In the genomic region with DNA sequence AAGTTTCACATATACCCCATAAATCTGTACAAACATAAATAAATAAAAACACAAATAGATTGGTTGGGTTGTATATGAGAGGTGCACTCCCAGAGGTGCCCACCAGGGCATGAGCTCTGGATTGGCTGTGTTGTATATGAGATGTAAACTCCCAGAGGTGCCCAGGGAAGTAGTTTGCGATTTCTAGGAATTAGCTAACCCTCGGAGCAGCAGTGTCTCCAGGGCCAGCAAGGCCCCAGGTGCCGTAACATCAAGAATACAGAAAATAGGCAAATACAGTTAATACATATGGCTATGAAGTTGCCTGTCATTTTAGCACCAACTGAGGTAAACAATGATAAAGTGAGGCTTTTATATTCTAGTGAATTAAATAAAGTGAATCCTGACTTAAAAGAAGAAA, we compare ENCODE assay signal across 9 cellular contexts. TPM values are rescaled to one million over a fixed set of nuclear protein-coding genes. Genes with fewer than 3 reads are reported as not detected.
A peak's percentile ranks its signal among the peaks of the same experiment; 100 is the strongest.
DNase-seq lines count a peak whose midpoint lies in the region; ATAC-seq and TF ChIP-seq lines count a peak whose summit lies in the region.
"Had no signal": no experiment of that assay in that cellular context is flagged by ENCODE, and none has a peak within 500 bp of the region (broad histone marks: within the 10 kb centered on the region; RNA-seq: fewer than 3 reads in every experiment).

No MANE protein-coding gene starts in this region.

- H3K27ac ChIP-seq in HL-60 (replicated peaks) (no peak overlapping the region), adrenal gland (no peak overlapping the region)
- H3K27ac ChIP-seq: BLaER1 treated with 17β-estradiol and CSF1 and Interleukin-3, amounts not matched to agents 10 nM and 100 nM had no signal

- peaks cover 4 to 9% of the 10 kb centered on the region in 2 donors for H3K4me1 ChIP-seq in adrenal gland (replicated peaks in 1 of 2)

- H3K27ac Mint-ChIP-seq in nephron progenitor cell = no peak overlapping the region

- H3K27me3 ChIP-seq in HL-60 (ENCODE audit: insufficient read depth, poor library complexity, severe bottlenecking) (no peaks in the 10 kb centered on the region), adrenal gland (no peaks in the 10 kb centered on the region)
- H3K27me3 ChIP-seq: BLaER1 treated with 17β-estradiol and CSF1 and Interleukin-3, amounts not matched to agents 10 nM and 100 nM had no signal

- 67 to 75% (median 71%) methylated on average over 3 of the region's 3 CpGs for WGBS in adrenal gland, 4 donors

- TF ChIP-seq CTCF in HL-60 (IDR thresholded peaks at IDR 0.05; ENCODE audit: insufficient read depth, low read length) (peak; percentile 53), adrenal gland (IDR thresholded peaks at IDR 0.05) (peak in 5 of 6 experiments; percentile 11 to 42 (median 27)), nephron progenitor cell (IDR thresholded peaks at IDR 0.05) (peak; percentile 44)

- H3K27me3 Mint-ChIP-seq in nephron progenitor cell (ENCODE audit: low read depth, poor library complexity) = peaks cover 79% of the 10 kb centered on the region

- H3K4me1 Mint-ChIP-seq in nephron progenitor cell = peaks cover 17% of the 10 kb centered on the region

- H3K36me3 Mint-ChIP-seq in nephron progenitor cell (ENCODE audit: low read depth) = no peaks in the 10 kb centered on the region

- intact Hi-C loops in adrenal gland (cut with DNase I) = no loop called here

- no peaks in the 10 kb centered on the region for H3K9me3 Mint-ChIP-seq in nephron progenitor cell

- no peak overlapping the region for H3K4me3 ChIP-seq in HL-60 (replicated peaks; ENCODE audit: insufficient read depth, low read length)
- no peak overlapping the region for H3K4me3 ChIP-seq in adrenal gland
- H3K4me3 ChIP-seq: BLaER1 treated with 17β-estradiol and CSF1 and Interleukin-3, amounts not matched to agents 10 nM and 100 nM had no signal

- H3K4me3 Mint-ChIP-seq in nephron progenitor cell = no peak overlapping the region

- H3K36me3 ChIP-seq in adrenal gland (replicated peaks in 1 of 2) = no peaks in the 10 kb centered on the region
- H3K36me3 ChIP-seq: BLaER1 treated with 17β-estradiol and CSF1 and Interleukin-3, amounts not matched to agents 10 nM and 100 nM had no signal

- no peak for TF ChIP-seq POLR2A in adrenal gland (IDR thresholded peaks at IDR 0.05)

- H3K9me3 ChIP-seq in adrenal gland (replicated peaks in 1 of 3) = no peaks in the 10 kb centered on the region
- H3K9me3 ChIP-seq: BLaER1 treated with 17β-estradiol and CSF1 and Interleukin-3, amounts not matched to agents 10 nM and 100 nM had no signal

- no peak for ATAC-seq in GM19328 (IDR thresholded peaks at IDR 0.05; ENCODE audit: unreplicated experiment)
- ATAC-seq in GM19351 (IDR thresholded peaks at IDR 0.05; ENCODE audit: unreplicated experiment) = no peak

- peak; percentile 29 for DNase-seq in NCI-H146 (lab: John Stamatoyannopoulos, UW)
- DNase-seq in NCI-H146 treated with DMSO at 0.1 percent for 48 hours (lab: John Stamatoyannopoulos, UW; ENCODE audit: unreplicated experiment) = no peak
- DNase-seq in HL-60 (ENCODE audit: low read depth in 1 of 2, low spot score in 1 of 2) = peak in 1 of 2 experiments; percentile 26
- no peak for DNase-seq in adrenal gland
- DNase-seq in nephron progenitor cell = peak; percentile 32
- no peak for DNase-seq in NCI-H1048 (lab: John Stamatoyannopoulos, UW)

RNA-seq across cellular contexts. Expression of gene GINM1, which starts 5.4 kb away (rescaled TPM):
- total RNA-seq in adrenal gland = 10 to 100 TPM; 53.3 to 74.4 (median 57.8) TPM
- polyA plus RNA-seq in adrenal gland = 10 to 100 TPM; 21.0 to 69.6 (median 33.0) TPM

RNA-seq across cellular contexts. Expression of gene PPIL4, which starts 14.9 kb away (rescaled TPM):
- total RNA-seq in adrenal gland = 10 to 100 TPM; 17.8 to 56.9 (median 25.8) TPM
- polyA plus RNA-seq in adrenal gland = 10 to 100 TPM; 15.1 to 38.6 (median 19.1) TPM

Comparison
In these comparisons a context has a peak if more than half of its experiments do, and no peak if none do; other contexts are left out.
1. DNase-seq: peak in NCI-H146 (single experiment) and nephron progenitor cell (single experiment); none in NCI-H146 treated with DMSO at 0.1 percent for 48 hours (single experiment), adrenal gland (0 of 7) and NCI-H1048 (single experiment).
2. Peak in every context shown above with its lines, with median percentiles within 50 percentile points of each other: CTCF ChIP-seq.